Comparison of ENCODE assay signal across 18 cellular contexts in the genomic region with DNA sequence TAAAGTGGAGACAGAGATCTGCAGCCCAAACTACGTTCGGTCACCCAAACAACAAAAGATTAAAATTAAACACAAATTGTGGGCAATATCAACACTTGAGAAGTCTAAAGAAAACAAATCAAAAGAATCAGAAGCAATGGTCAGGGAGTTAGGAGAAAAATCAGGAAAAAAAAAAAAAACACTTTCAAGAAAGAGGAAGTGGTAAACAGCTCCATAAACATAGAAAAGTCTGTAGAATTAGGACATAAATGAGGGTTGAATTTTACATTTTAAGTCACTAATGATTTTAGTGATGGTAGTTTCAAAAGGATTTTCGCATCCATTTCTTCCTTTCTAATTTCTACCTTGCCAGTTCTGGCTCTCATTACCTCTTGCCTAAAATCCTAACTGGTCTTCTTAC. TPM values are rescaled to one million over a fixed set of nuclear protein-coding genes. Genes with fewer than 3 reads are reported as not detected.
DNase-seq lines count a peak whose midpoint lies in the region; ATAC-seq and TF ChIP-seq lines count a peak whose summit lies in the region.
"Had no signal": no experiment of that assay in that cellular context is flagged by ENCODE, and none has a peak within 500 bp of the region (broad histone marks: within the 10 kb centered on the region; RNA-seq: fewer than 3 reads in every experiment).

No MANE protein-coding gene starts in this region.

- H3K4me1 Mint-ChIP-seq in activated T-cell treated with anti-CD3 and anti-CD28 coated beads, Interleukin-2, amount 50 U/mL, for 24 hours (ENCODE audit: low read depth): peaks cover 85% of the 10 kb centered on the region
- peaks cover 56% of the 10 kb centered on the region for H3K4me1 Mint-ChIP-seq in HFFc6 (ENCODE audit: low read depth)
- H3K4me1 Mint-ChIP-seq in activated CD4-positive, alpha-beta memory T cell treated with anti-CD3 and anti-CD28 coated beads, Interleukin-2, amount 10 ng/mL, durations not matched to agents 7 days and 5 days: peaks cover 52% of the 10 kb centered on the region

- H3K9me3 ChIP-seq in neutrophil: no peaks in the 10 kb centered on the region
- H3K9me3 ChIP-seq: right atrium auricular region, SK-N-SH, thyroid gland had no signal

- POLR2A ChIA-PET in activated CD4-positive, alpha-beta memory T cell treated with anti-CD3 and anti-CD28 coated beads, Interleukin-2, amount 10 ng/mL, durations not matched to agents 7 days and 5 days (lab: Charles Lee): interaction anchor here (0.8 to 4.7 kb wide), 5 partner anchors 8 to 63 kb away, joined by 3 to 58 read pairs (median 4); no protein-coding TSS in a partner anchor

- no peak for TF ChIP-seq CTCF in HFFc6 (IDR thresholded peaks at IDR 0.05)
- TF ChIP-seq CTCF in neutrophil (IDR thresholded peaks at IDR 0.05): no peak

- no peak for ATAC-seq in GM18873 (IDR thresholded peaks at IDR 0.05; ENCODE audit: low FRiP score, unreplicated experiment)

- H3K4me3 Mint-ChIP-seq in activated T-cell treated with anti-CD3 and anti-CD28 coated beads, Interleukin-2, amount 50 U/mL, for 24 hours: no peak overlapping the region
- no peak overlapping the region for H3K4me3 Mint-ChIP-seq in HFFc6
- H3K4me3 Mint-ChIP-seq in activated CD4-positive, alpha-beta memory T cell treated with anti-CD3 and anti-CD28 coated beads, Interleukin-2, amount 10 ng/mL, durations not matched to agents 7 days and 5 days: no peak overlapping the region
- H3K4me3 Mint-ChIP-seq: H9 had no signal

- peaks cover 32% of the 10 kb centered on the region for H3K36me3 ChIP-seq in neutrophil
- H3K36me3 ChIP-seq: thyroid gland had no signal

- H3K27me3 ChIP-seq in neutrophil: no peaks in the 10 kb centered on the region
- H3K27me3 ChIP-seq: right atrium auricular region, thyroid gland had no signal

- H3K27me3 Mint-ChIP-seq in activated T-cell treated with anti-CD3 and anti-CD28 coated beads, Interleukin-2, amount 50 U/mL, for 24 hours: no peaks in the 10 kb centered on the region
- H3K27me3 Mint-ChIP-seq in HFFc6 (ENCODE audit: insufficient read depth): 0 out of 2 replicates have a peak, but pooled peaks cover 2% of the 10 kb centered on the region
- no peaks in the 10 kb centered on the region for H3K27me3 Mint-ChIP-seq in activated CD4-positive, alpha-beta memory T cell treated with anti-CD3 and anti-CD28 coated beads, Interleukin-2, amount 10 ng/mL, durations not matched to agents 7 days and 5 days

- CTCF ChIA-PET in activated CD4-positive, alpha-beta memory T cell treated with anti-CD3 and anti-CD28 coated beads, Interleukin-2, amount 10 ng/mL, durations not matched to agents 7 days and 5 days (lab: Charles Lee): interaction anchor here (1.4 to 4.4 kb wide), 3 partner anchors 8 to 42 kb away, joined by 4 to 17 read pairs (median 10); no protein-coding TSS in a partner anchor

- H3K36me3 Mint-ChIP-seq in activated T-cell treated with anti-CD3 and anti-CD28 coated beads, Interleukin-2, amount 50 U/mL, for 24 hours (ENCODE audit: low read depth): peaks cover 85% of the 10 kb centered on the region
- H3K36me3 Mint-ChIP-seq in HFFc6 (ENCODE audit: low read depth): peaks cover 55% of the 10 kb centered on the region
- H3K36me3 Mint-ChIP-seq in activated CD4-positive, alpha-beta memory T cell treated with anti-CD3 and anti-CD28 coated beads, Interleukin-2, amount 10 ng/mL, durations not matched to agents 7 days and 5 days (ENCODE audit: low read depth): peaks cover 73% of the 10 kb centered on the region

- no peak overlapping the region for H3K4me3 ChIP-seq in neutrophil (ENCODE audit: low read depth in 1 of 2, low read length in 1 of 2)
- H3K4me3 ChIP-seq: PC-9, right atrium auricular region, thyroid gland had no signal

- no peaks in the 10 kb centered on the region for H3K9me3 Mint-ChIP-seq in activated T-cell treated with anti-CD3 and anti-CD28 coated beads, Interleukin-2, amount 50 U/mL, for 24 hours
- H3K9me3 Mint-ChIP-seq in HFFc6: no peaks in the 10 kb centered on the region
- H3K9me3 Mint-ChIP-seq in activated CD4-positive, alpha-beta memory T cell treated with anti-CD3 and anti-CD28 coated beads, Interleukin-2, amount 10 ng/mL, durations not matched to agents 7 days and 5 days: no peaks in the 10 kb centered on the region
- H3K9me3 Mint-ChIP-seq: H9 had no signal

- peak overlapping the region; percentile 75 for H3K27ac ChIP-seq in neutrophil
- H3K27ac ChIP-seq: PC-9, right atrium auricular region, thyroid gland had no signal

- DNase-seq in activated T-cell treated with anti-CD3 and anti-CD28 coated beads, Interleukin-2, amount 50 U/mL, for 24 hours: no peak
- DNase-seq in activated T-cell treated with anti-CD3 and anti-CD28 coated beads, Interleukin-2, amount 50 U/mL, for 48 hours: no peak
- DNase-seq in HFFc6 (no peak), activated gamma-delta T cell treated with Interleukin-2 at 50 U/mL for 16 hours (no peak)
- DNase-seq in activated CD4-positive, alpha-beta memory T cell treated with anti-CD3 and anti-CD28 coated beads, Interleukin-2, amount 10 ng/mL, durations not matched to agents 7 days and 5 days: no peak
- no peak for DNase-seq in stimulated activated CD4-positive, alpha-beta T cell treated with anti-CD3 and anti-CD28 coated beads, Interleukin-4, amount 100 ng/mL, for 24 hours
- DNase-seq: activated T-cell treated with anti-CD3 and anti-CD28 coated beads, Interleukin-2, amount 50 U/mL, for 1 hour; erythroblast; H9; NCI-H1436; NCI-H446; PC-9; SK-N-SH; stimulated activated CD4-positive, alpha-beta T cell treated with anti-CD3 and anti-CD28 coated beads, Interleukin-1b, Interleukin-23, amount 100 ng/mL, for 48 hours; thyroid gland had no signal

- peaks cover 24% of the 10 kb centered on the region in 2 experiments for H3K4me1 ChIP-seq in neutrophil (ENCODE audit: control insufficient read depth in 1 of 2, insufficient read depth in 1 of 2, low read depth in 1 of 2, low read length in 1 of 2)

- H3K27ac Mint-ChIP-seq in activated T-cell treated with anti-CD3 and anti-CD28 coated beads, Interleukin-2, amount 50 U/mL, for 24 hours: peak overlapping the region; percentile 65
- peak overlapping the region; percentile 4; the same call in 1 of the 2 replicates for H3K27ac Mint-ChIP-seq in HFFc6
- peak overlapping the region; percentile 41 for H3K27ac Mint-ChIP-seq in activated CD4-positive, alpha-beta memory T cell treated with anti-CD3 and anti-CD28 coated beads, Interleukin-2, amount 10 ng/mL, durations not matched to agents 7 days and 5 days

RNA-seq across cellular contexts. Expression of a gene that starts 10.1 kb away (rescaled TPM):
- 10 to 100 TPM; 69.8 to 88.1 (median 78.6) TPM for total RNA-seq in HFFc6 (2021; fragmentation: NEBNext Ultra II Directional; extraction: Animal tissue kit (Norgen Biotek cat#: 25700))
- 100 to 1,000 TPM; 126 to 127 TPM for total RNA-seq in activated CD4-positive, alpha-beta memory T cell treated with anti-CD3 and anti-CD28 coated beads, Interleukin-2, amount 10 ng/mL, durations not matched to agents 7 days and 5 days

Comparison
In these comparisons a context has a peak if more than half of its experiments do, and no peak if none do; other contexts are left out.
1. H3K27ac Mint-ChIP-seq: peak in every context shown above with its lines; median percentile 65 in activated T-cell treated with anti-CD3 and anti-CD28 coated beads, Interleukin-2, amount 50 U/mL, for 24 hours; 41 in activated CD4-positive, alpha-beta memory T cell treated with anti-CD3 and anti-CD28 coated beads, Interleukin-2, amount 10 ng/mL, durations not matched to agents 7 days and 5 days; 4 in HFFc6.